ENCODE assay signal across 20 cellular contexts in the genomic region with DNA sequence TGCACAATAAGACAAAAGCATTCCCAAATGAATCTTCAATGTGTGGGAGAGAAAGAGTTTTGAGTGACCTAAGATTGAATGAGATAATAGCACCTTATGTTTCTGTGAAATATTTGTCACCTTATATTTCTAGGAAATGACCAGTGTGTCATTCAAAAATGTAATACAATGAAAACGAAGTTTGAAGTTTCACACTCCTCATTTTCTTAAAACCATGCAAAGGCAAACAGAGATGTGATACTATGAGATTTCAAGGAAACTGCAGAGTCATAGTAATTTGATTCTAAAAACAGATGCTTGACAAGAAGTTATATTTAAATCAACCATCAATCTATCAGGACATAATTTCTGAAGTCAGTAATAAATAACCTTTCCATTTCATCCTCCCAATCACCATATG.
"Had no signal": no experiment of that assay in that cellular context is flagged by ENCODE, and none has a peak within 500 bp of the region (broad histone marks: within the 10 kb centered on the region; RNA-seq: fewer than 3 reads in every experiment).

No MANE protein-coding gene starts in this region.

- H3K27ac ChIP-seq: brain microvascular endothelial cell, epithelial cell of prostate, hepatocyte, right atrium auricular region, tibial artery, vagina had no signal

- H2AFZ ChIP-seq: hepatocyte had no signal

- H3K9me3 Mint-ChIP-seq: activated B cell treated with CpG ODN at 0.5 μM for 24 hours; activated T-helper 2 cell treated with anti-CD3 and anti-CD28 coated beads, Interferon-gamma antibody, Interleukin-2, Interleukin-4, amounts not matched to agents 10 μg/mL and 5 μg/mL and 100 μg/mL, durations not matched to agents 14 hours and 24 hours and 36 hours; dendritic cell treated with granulocyte-macrophage colony-stimulating factor and Interleukin-4, amounts not matched to agents 40 ng/mL and 50 ng/mL, for 4 days; effector memory CD8-positive, alpha-beta T cell had no signal

- H3K27ac Mint-ChIP-seq: activated B cell treated with CpG ODN at 0.5 μM for 24 hours; activated naive CD8-positive, alpha-beta T cell; activated T-helper 2 cell treated with anti-CD3 and anti-CD28 coated beads, Interferon-gamma antibody, Interleukin-2, Interleukin-4, amounts not matched to agents 10 μg/mL and 5 μg/mL and 100 μg/mL, durations not matched to agents 14 hours and 24 hours and 36 hours; dendritic cell treated with granulocyte-macrophage colony-stimulating factor and Interleukin-4, amounts not matched to agents 40 ng/mL and 50 ng/mL, for 4 days; effector memory CD8-positive, alpha-beta T cell; T-helper 17 cell had no signal

- H3K9me3 ChIP-seq: right atrium auricular region, tibial artery, vagina had no signal

- H3K4me1 Mint-ChIP-seq: activated B cell treated with CpG ODN at 0.5 μM for 24 hours had no signal

- H3K36me3 ChIP-seq: brain microvascular endothelial cell, right atrium auricular region, tibial artery, vagina had no signal

- FAIRE-seq: kidney, small intestine had no signal

- H3K36me3 Mint-ChIP-seq: activated naive CD8-positive, alpha-beta T cell had no signal

- H3K79me2 ChIP-seq: hepatocyte had no signal

- ATAC-seq: effector memory CD8-positive, alpha-beta T cell; left ventricle myocardium superior; T-helper 17 cell had no signal

- H3K4me3 ChIP-seq: hepatocyte, right atrium auricular region, tibial artery, vagina had no signal

- H3K4me3 Mint-ChIP-seq: activated B cell treated with CpG ODN at 0.5 μM for 24 hours; activated naive CD8-positive, alpha-beta T cell; dendritic cell treated with granulocyte-macrophage colony-stimulating factor and Interleukin-4, amounts not matched to agents 40 ng/mL and 50 ng/mL, for 4 days; effector memory CD8-positive, alpha-beta T cell; T-helper 17 cell had no signal

- H3K4me2 ChIP-seq: hepatocyte had no signal

- H3K27me3 ChIP-seq: brain microvascular endothelial cell, hepatocyte, right atrium auricular region, tibial artery, vagina had no signal

- H3K4me1 ChIP-seq: right atrium auricular region, tibial artery had no signal

- DNase-seq: activated B cell treated with CpG ODN at 0.5 μM for 24 hours; activated CD4-positive, alpha-beta T cell treated with anti-CD3 and anti-CD28 coated beads, Interleukin-2, amount 50 U/mL, for 4 hours; activated CD8-positive, alpha-beta memory T cell treated with anti-CD3 and anti-CD28 coated beads, Interleukin-2, amount 50 U/mL, for 4 hours; brain microvascular endothelial cell; cerebellar nuclear complex; effector memory CD8-positive, alpha-beta T cell; kidney; left ventricle myocardium superior; mesenchymal stem cell; posterior cingulate gyrus; small intestine; T-helper 17 cell; tibial artery had no signal

- H3K27me3 Mint-ChIP-seq: activated B cell treated with CpG ODN at 0.5 μM for 24 hours; activated naive CD8-positive, alpha-beta T cell; dendritic cell treated with granulocyte-macrophage colony-stimulating factor and Interleukin-4, amounts not matched to agents 40 ng/mL and 50 ng/mL, for 4 days; T-helper 17 cell had no signal
